In genomic region chr9:136031741-136032638, GRCh38 we compare ENCODE assay signal across 18 cellular contexts.
DNase-seq lines count a peak whose midpoint lies in the region; ATAC-seq and TF ChIP-seq lines count a peak whose summit lies in the region.
"Had no signal": no experiment of that assay in that cellular context is flagged by ENCODE, and none has a peak within 500 bp of the region (broad histone marks: within the 10 kb centered on the region; RNA-seq: fewer than 3 reads in every experiment).

No MANE protein-coding gene starts in this region.

- in situ Hi-C loops in GM23248 (cut with MboI): no loop called here

- H3K27me3 ChIP-seq in GM23248 (replicated peaks; ENCODE audit: insufficient read depth) (no peaks in the 10 kb centered on the region), adipocyte (replicated peaks; ENCODE audit: control insufficient read depth, insufficient read depth, low read length) (no peaks in the 10 kb centered on the region), stomach (no peaks in the 10 kb centered on the region)
- H3K27me3 ChIP-seq: spleen had no signal

- TF ChIP-seq CTCF in stomach (IDR thresholded peaks at IDR 0.05): no peak

- H3K9me2 ChIP-seq in GM23248 (ENCODE audit: insufficient read depth): no peaks in the 10 kb centered on the region

- 0 out of 2 replicates have a peak, but pooled peaks cover 12% of the 10 kb centered on the region for H3F3A ChIP-seq in GM23248 (ENCODE audit: insufficient read depth)

- no peak for TF ChIP-seq POLR2A in stomach (IDR thresholded peaks at IDR 0.05)

- no peak overlapping the region for H3K9ac ChIP-seq in GM23248
- H3K9ac ChIP-seq in adipocyte (ENCODE audit: low read length): peak overlapping the region; percentile 18

- ATAC-seq in left ventricle myocardium superior: peak; percentile 17
- ATAC-seq in HG03342 (IDR thresholded peaks at IDR 0.05; ENCODE audit: unreplicated experiment): no peak
- ATAC-seq: effector memory CD8-positive, alpha-beta T cell had no signal

- peaks cover 7% of the 10 kb centered on the region; the same call in 1 of the 2 replicates for H4K20me1 ChIP-seq in GM23248 (ENCODE audit: insufficient read depth)

- no peak overlapping the region for H2AFZ ChIP-seq in GM23248

- H3K4me2 ChIP-seq in GM23248 (ENCODE audit: unreplicated experiment): no peak overlapping the region

- 74 to 75% methylated on average over 11 of the region's 11 CpGs for WGBS in GM23248 (ENCODE audit: low coverage in 1 of 2, low lambda C conversion rate in 2 of 2, missing lambda C conversion rate in 2 of 2), 2 experiments
- 24 to 55% (median 41%) methylated on average over 11 of the region's 11 CpGs for WGBS in stomach, 5 donors

- no peak for TF ChIP-seq EP300 in stomach (IDR thresholded peaks at IDR 0.05)

- peaks cover 85% of the 10 kb centered on the region for H3K79me2 ChIP-seq in GM23248 (ENCODE audit: insufficient read depth)

- 0 out of 2 replicates have a peak, but pooled peaks cover 3% of the 10 kb centered on the region for H3K36me3 ChIP-seq in GM23248 (ENCODE audit: low read depth)
- H3K36me3 ChIP-seq in adipocyte (ENCODE audit: control insufficient read depth, insufficient read depth, low read length, severe bottlenecking): peaks cover 5% of the 10 kb centered on the region
- H3K36me3 ChIP-seq in stomach: peaks cover 0 to 23% (median 16%) of the 10 kb centered on the region in 4 donors

- H3K9me3 ChIP-seq in GM23248 (ENCODE audit: low read depth) (no peaks in the 10 kb centered on the region), adipocyte (ENCODE audit: control insufficient read depth, low read length) (peaks cover 5% of the 10 kb centered on the region), stomach (peaks cover 0 to 6% (median under 1%) of the 10 kb centered on the region in 4 donors)

- H3K4me3 ChIP-seq in GM23248 (no peak overlapping the region), adipocyte (ENCODE audit: low read length) (no peak overlapping the region), stomach (no peak overlapping the region)
- H3K4me3 ChIP-seq: HAP-1, spleen had no signal

- intact Hi-C loops in left ventricle myocardium superior (cut with micrococcal nuclease) (no loop called here), stomach (cut with DNase I; ENCODE audit: low total_unique reads) (no loop called here)

- H3K4me1 ChIP-seq in GM23248 (ENCODE audit: insufficient read depth) (no peaks in the 10 kb centered on the region), adipocyte (ENCODE audit: control insufficient read depth, insufficient read depth, low read length) (peaks cover 9% of the 10 kb centered on the region), stomach (peaks cover 15 to 53% (median 33%) of the 10 kb centered on the region in 4 donors)
- H3K4me1 ChIP-seq: HAP-1 had no signal

- H3K27ac ChIP-seq in GM23248: no peak overlapping the region
- H3K27ac ChIP-seq in stomach: peak overlapping the region in 4 of 5 donors; percentile 33 to 57 (median 44)

- DNase-seq in GM23248 (peak; percentile 40), adipocyte (ENCODE audit: low read depth) (peak; percentile 32), left ventricle myocardium superior (no peak), stomach (no peak), A172 (ENCODE audit: low spot score) (no peak)
- no peak for DNase-seq in activated CD8-positive, alpha-beta memory T cell treated with anti-CD3 and anti-CD28 coated beads, Interleukin-2, amount 50 U/mL, for 48 hours
- DNase-seq: activated gamma-delta T cell treated with Interleukin-2 at 50 U/mL for 16 hours; amygdala; CD4-positive, CD25-positive, alpha-beta regulatory T cell; DMS153; effector memory CD8-positive, alpha-beta T cell; Karpas-422; naive B cell; NCI-H1436 treated with DMSO at 0.1 percent for 48 hours; NCI-H2227 treated with DMSO at 0.1 percent for 48 hours; spleen had no signal

Comparison
In these comparisons a context has a peak if more than half of its experiments do, and no peak if none do; other contexts are left out.
1. DNase-seq: peak in GM23248 (single experiment) and adipocyte (single experiment); none in left ventricle myocardium superior (single experiment), stomach (single experiment), activated CD8-positive, alpha-beta memory T cell treated with anti-CD3 and anti-CD28 coated beads, Interleukin-2, amount 50 U/mL, for 48 hours (single experiment) and A172 (single experiment).